Comparison of ENCODE assay signal across 11 cellular contexts in genomic region chr5:60712950-60713349, GRCh38.
"Had no signal": no experiment of that assay in that cellular context is flagged by ENCODE, and none has a peak within 500 bp of the region (broad histone marks: within the 10 kb centered on the region; RNA-seq: fewer than 3 reads in every experiment).

No MANE protein-coding gene starts in this region.

- H2AFZ ChIP-seq: GM23248, GM23338 had no signal

- ATAC-seq: GM23338, HCT116 had no signal

- H3K36me3 ChIP-seq: HAP-1 had no signal

- H3K9ac ChIP-seq: GM23248 had no signal

- H3K27ac ChIP-seq: GM23248 had no signal

- FAIRE-seq: H1, H54 had no signal

- H3K4me3 ChIP-seq: GM23248, GM23338, HAP-1 had no signal

- H3K4me1 ChIP-seq: HAP-1 had no signal

- H3K4me2 ChIP-seq: GM23338 had no signal

- DNase-seq: GM23248, GOT3, H7, H9, HCEC 1CT, HFFc6 had no signal

- H3K9me3 ChIP-seq: HAP-1 had no signal
